ENCODE assay signal across 8 cellular contexts in the genomic region with DNA sequence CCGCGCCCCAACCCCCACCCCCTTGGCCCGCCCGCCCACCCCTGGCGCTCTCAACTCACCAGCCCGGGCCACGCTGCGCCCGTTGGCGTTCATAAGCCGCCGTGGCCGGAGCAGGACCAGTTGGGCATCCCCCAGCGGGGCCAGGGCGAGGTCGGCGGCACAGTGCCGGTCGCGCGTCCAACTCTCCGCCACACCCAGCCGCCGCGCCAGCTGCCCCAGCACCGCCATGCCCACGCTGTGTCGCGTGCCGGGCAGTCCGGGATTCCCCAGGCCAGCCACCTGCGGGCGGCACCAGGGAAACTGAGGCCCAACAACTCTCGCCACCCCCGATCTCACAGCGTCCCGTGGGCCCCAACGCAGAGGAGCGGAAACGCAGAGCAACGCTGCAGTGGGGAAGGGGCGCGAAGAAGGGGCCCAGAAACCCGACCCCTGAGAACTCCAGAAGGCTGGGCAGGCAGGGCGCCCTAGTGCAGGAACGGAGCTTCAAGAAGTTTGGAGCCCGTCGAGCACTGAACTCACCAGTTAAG. TPM values are rescaled to one million over a fixed set of nuclear protein-coding genes. Genes with fewer than 3 reads are reported as not detected.
DNase-seq lines count a peak whose midpoint lies in the region; ATAC-seq and TF ChIP-seq lines count a peak whose summit lies in the region.

No MANE protein-coding gene starts in this region.

- ATAC-seq in right cardiac atrium = peak; percentile 30 to 50
- no peak for ATAC-seq in HG02759 (IDR thresholded peaks at IDR 0.05; ENCODE audit: unreplicated experiment)

- no peak for TF ChIP-seq CTCF in HFFc6 (IDR thresholded peaks at IDR 0.05)

- intact Hi-C loops in activated T-helper 1 cell treated with anti-CD3 and anti-CD28 coated beads, Interleukin-12 subunit alpha, Interleukin-12 subunit beta, Interleukin-2, Interleukin-4 antibody, amounts not matched to agents 30 ng/mL and 10 ng/mL and 1 ng/mL, durations not matched to agents 14 hours and 24 hours and 36 hours (cut with micrococcal nuclease) = loop anchor here (1.0 to 2.0 kb wide), 5 partner anchors 16 to 264 kb away; partner anchors contain the start of genes LRSAM1, RPL12, STXBP1 and TOR2A
- intact Hi-C loops in right cardiac atrium (cut with DNase I) = loop anchor here in 2 of 4 donors (5.0 kb wide), 2 partner anchors 103 to 108 kb away; partner anchors contain the start of gene STXBP1 (in 1 of the 2)

- peaks cover 5% of the 10 kb centered on the region; the same call in 1 of the 2 replicates for H3K27me3 Mint-ChIP-seq in HFFc6 (ENCODE audit: insufficient read depth)
- peaks cover 2% of the 10 kb centered on the region for H3K27me3 Mint-ChIP-seq in activated T-helper 1 cell treated with anti-CD3 and anti-CD28 coated beads, Interleukin-12 subunit alpha, Interleukin-12 subunit beta, Interleukin-2, Interleukin-4 antibody, amounts not matched to agents 30 ng/mL and 10 ng/mL and 1 ng/mL, durations not matched to agents 14 hours and 24 hours and 36 hours (ENCODE audit: insufficient read depth)

- H3K27me3 ChIP-seq in right cardiac atrium (ENCODE audit: control insufficient read depth, insufficient read depth) = no peaks in the 10 kb centered on the region

- H3K27ac Mint-ChIP-seq in HFFc6 = peak overlapping the region; percentile 97
- H3K27ac Mint-ChIP-seq in activated T-helper 1 cell treated with anti-CD3 and anti-CD28 coated beads, Interleukin-12 subunit alpha, Interleukin-12 subunit beta, Interleukin-2, Interleukin-4 antibody, amounts not matched to agents 30 ng/mL and 10 ng/mL and 1 ng/mL, durations not matched to agents 14 hours and 24 hours and 36 hours = peak overlapping the region; percentile 98

- no peaks in the 10 kb centered on the region for H3K36me3 Mint-ChIP-seq in HFFc6 (ENCODE audit: low read depth)
- no peaks in the 10 kb centered on the region for H3K36me3 Mint-ChIP-seq in activated T-helper 1 cell treated with anti-CD3 and anti-CD28 coated beads, Interleukin-12 subunit alpha, Interleukin-12 subunit beta, Interleukin-2, Interleukin-4 antibody, amounts not matched to agents 30 ng/mL and 10 ng/mL and 1 ng/mL, durations not matched to agents 14 hours and 24 hours and 36 hours (ENCODE audit: low read depth)

- DNase-seq in COLO668 (lab: John Stamatoyannopoulos, UW; ENCODE audit: unreplicated experiment) (peak; percentile 49), HFFc6 (no peak), right cardiac atrium (peak; percentile 54 to 78 (median 71)), NCI-H2081 (lab: John Stamatoyannopoulos, UW) (no peak)
- DNase-seq in activated T-helper 1 cell treated with anti-CD3 and anti-CD28 coated beads, Interleukin-12 subunit alpha, Interleukin-12 subunit beta, Interleukin-2, Interleukin-4 antibody, amounts not matched to agents 30 ng/mL and 10 ng/mL and 1 ng/mL, durations not matched to agents 14 hours and 24 hours and 36 hours (ENCODE audit: low spot score) = peak; percentile 13
- DNase-seq in stimulated activated naive CD4-positive, alpha-beta T cell treated with Interleukin-2 at 50 U/mL for 16 hours (lab: John Stamatoyannopoulos, UW) = no peak

- no peaks in the 10 kb centered on the region for H3K4me1 ChIP-seq in right cardiac atrium (ENCODE audit: control insufficient read depth, insufficient read depth, low read length)

- under 1% methylated on average over 48 of the region's 48 CpGs for WGBS in right cardiac atrium

- H3K4me3 ChIP-seq in right cardiac atrium (ENCODE audit: low read length) (peak overlapping the region; percentile 54), skin epidermis (peak overlapping the region; percentile 62 to 86 (median 79))

- H3K4me3 Mint-ChIP-seq in HFFc6 = peak overlapping the region; percentile 98
- peak overlapping the region; percentile 98 for H3K4me3 Mint-ChIP-seq in activated T-helper 1 cell treated with anti-CD3 and anti-CD28 coated beads, Interleukin-12 subunit alpha, Interleukin-12 subunit beta, Interleukin-2, Interleukin-4 antibody, amounts not matched to agents 30 ng/mL and 10 ng/mL and 1 ng/mL, durations not matched to agents 14 hours and 24 hours and 36 hours

- H3K4me1 Mint-ChIP-seq in HFFc6 (ENCODE audit: low read depth) = peaks cover 11% of the 10 kb centered on the region
- peaks cover 22% of the 10 kb centered on the region for H3K4me1 Mint-ChIP-seq in activated T-helper 1 cell treated with anti-CD3 and anti-CD28 coated beads, Interleukin-12 subunit alpha, Interleukin-12 subunit beta, Interleukin-2, Interleukin-4 antibody, amounts not matched to agents 30 ng/mL and 10 ng/mL and 1 ng/mL, durations not matched to agents 14 hours and 24 hours and 36 hours (ENCODE audit: low read depth)

- no peaks in the 10 kb centered on the region for H3K9me3 ChIP-seq in right cardiac atrium (ENCODE audit: control insufficient read depth, low read length)

- no peak overlapping the region for H3K27ac ChIP-seq in right cardiac atrium (ENCODE audit: low read length)
- H3K27ac ChIP-seq in skin epidermis = peak overlapping the region; percentile 16 to 92 (median 80)

- no peaks in the 10 kb centered on the region for H3K9me3 Mint-ChIP-seq in HFFc6
- H3K9me3 Mint-ChIP-seq in activated T-helper 1 cell treated with anti-CD3 and anti-CD28 coated beads, Interleukin-12 subunit alpha, Interleukin-12 subunit beta, Interleukin-2, Interleukin-4 antibody, amounts not matched to agents 30 ng/mL and 10 ng/mL and 1 ng/mL, durations not matched to agents 14 hours and 24 hours and 36 hours = no peaks in the 10 kb centered on the region

RNA-seq across cellular contexts. Expression of gene PTRH1, which starts 0.5 kb away (rescaled TPM):
- total RNA-seq in HFFc6 (2021; fragmentation: NEBNext Ultra II Directional; extraction: Animal tissue kit (Norgen Biotek cat#: 25700)) = 10 to 100 TPM; 21.0 to 22.1 (median 21.5) TPM
- total RNA-seq in activated T-helper 1 cell treated with anti-CD3 and anti-CD28 coated beads, Interleukin-12 subunit alpha, Interleukin-12 subunit beta, Interleukin-2, Interleukin-4 antibody, amounts not matched to agents 30 ng/mL and 10 ng/mL and 1 ng/mL, durations not matched to agents 14 hours and 24 hours and 36 hours = 22.9 and 23.5 TPM in 2 replicates
- total RNA-seq in right cardiac atrium = 10 to 100 TPM in 3 of 4 donors, 1 to 10 TPM in 1; 8.7 to 15.0 (median 11.6) TPM
- polyA plus RNA-seq in right cardiac atrium = 16.3 TPM

RNA-seq across cellular contexts. Expression of gene TTC16, which starts 0.9 kb away (rescaled TPM):
- total RNA-seq in HFFc6 (2021; fragmentation: NEBNext Ultra II Directional; extraction: Animal tissue kit (Norgen Biotek cat#: 25700)) = not detected
- total RNA-seq in activated T-helper 1 cell treated with anti-CD3 and anti-CD28 coated beads, Interleukin-12 subunit alpha, Interleukin-12 subunit beta, Interleukin-2, Interleukin-4 antibody, amounts not matched to agents 30 ng/mL and 10 ng/mL and 1 ng/mL, durations not matched to agents 14 hours and 24 hours and 36 hours = 0.10 TPM in 1 of 2 replicates, not detected in the other
- under 1 TPM in 3 of 4 donors, not detected in 1; 0.06 to 0.14 (median 0.11) TPM for total RNA-seq in right cardiac atrium
- 0.14 TPM for polyA plus RNA-seq in right cardiac atrium

RNA-seq across cellular contexts. Expression of gene CFAP157, which starts 8.2 kb away (rescaled TPM):
- under 1 TPM in 2 of 6 experiments, not detected in 4; 0.07 to 0.08 TPM for total RNA-seq in HFFc6 (2021; fragmentation: NEBNext Ultra II Directional; extraction: Animal tissue kit (Norgen Biotek cat#: 25700))
- total RNA-seq in activated T-helper 1 cell treated with anti-CD3 and anti-CD28 coated beads, Interleukin-12 subunit alpha, Interleukin-12 subunit beta, Interleukin-2, Interleukin-4 antibody, amounts not matched to agents 30 ng/mL and 10 ng/mL and 1 ng/mL, durations not matched to agents 14 hours and 24 hours and 36 hours = 0.20 and 0.26 TPM in 2 replicates
- not detected for total RNA-seq in right cardiac atrium
- polyA plus RNA-seq in right cardiac atrium = 0.18 TPM

RNA-seq across cellular contexts. Expression of gene TOR2A, which starts 20.1 kb away (rescaled TPM):
- 1 to 10 TPM; 6.6 to 8.3 (median 8.1) TPM for total RNA-seq in HFFc6 (2021; fragmentation: NEBNext Ultra II Directional; extraction: Animal tissue kit (Norgen Biotek cat#: 25700))
- total RNA-seq in activated T-helper 1 cell treated with anti-CD3 and anti-CD28 coated beads, Interleukin-12 subunit alpha, Interleukin-12 subunit beta, Interleukin-2, Interleukin-4 antibody, amounts not matched to agents 30 ng/mL and 10 ng/mL and 1 ng/mL, durations not matched to agents 14 hours and 24 hours and 36 hours = 16.6 and 18.9 TPM in 2 replicates
- 1 to 10 TPM; 3.1 to 3.9 (median 3.5) TPM for total RNA-seq in right cardiac atrium
- 3.7 TPM for polyA plus RNA-seq in right cardiac atrium

Comparison
In these comparisons a context has a peak if more than half of its experiments do, and no peak if none do; other contexts are left out.
1. DNase-seq: peak in COLO668 (single experiment), activated T-helper 1 cell treated with anti-CD3 and anti-CD28 coated beads, Interleukin-12 subunit alpha, Interleukin-12 subunit beta, Interleukin-2, Interleukin-4 antibody, amounts not matched to agents 30 ng/mL and 10 ng/mL and 1 ng/mL, durations not matched to agents 14 hours and 24 hours and 36 hours (single experiment) and right cardiac atrium (3 of 3); none in HFFc6 (single experiment), NCI-H2081 (0 of 2) and stimulated activated naive CD4-positive, alpha-beta T cell treated with Interleukin-2 at 50 U/mL for 16 hours (single experiment).